ENCODE assay signal across 1 cellular context in genomic region chr9:128104171-128104618, GRCh38.
TF ChIP-seq lines count a peak whose summit lies in the region.

No MANE protein-coding gene starts in this region.

TF ChIP-seq in HepG2, 621 proteins besides CTCF, POLR2A, EP300 and RAD21 (continued from another document):
- TF ChIP-seq, protein P1, sequence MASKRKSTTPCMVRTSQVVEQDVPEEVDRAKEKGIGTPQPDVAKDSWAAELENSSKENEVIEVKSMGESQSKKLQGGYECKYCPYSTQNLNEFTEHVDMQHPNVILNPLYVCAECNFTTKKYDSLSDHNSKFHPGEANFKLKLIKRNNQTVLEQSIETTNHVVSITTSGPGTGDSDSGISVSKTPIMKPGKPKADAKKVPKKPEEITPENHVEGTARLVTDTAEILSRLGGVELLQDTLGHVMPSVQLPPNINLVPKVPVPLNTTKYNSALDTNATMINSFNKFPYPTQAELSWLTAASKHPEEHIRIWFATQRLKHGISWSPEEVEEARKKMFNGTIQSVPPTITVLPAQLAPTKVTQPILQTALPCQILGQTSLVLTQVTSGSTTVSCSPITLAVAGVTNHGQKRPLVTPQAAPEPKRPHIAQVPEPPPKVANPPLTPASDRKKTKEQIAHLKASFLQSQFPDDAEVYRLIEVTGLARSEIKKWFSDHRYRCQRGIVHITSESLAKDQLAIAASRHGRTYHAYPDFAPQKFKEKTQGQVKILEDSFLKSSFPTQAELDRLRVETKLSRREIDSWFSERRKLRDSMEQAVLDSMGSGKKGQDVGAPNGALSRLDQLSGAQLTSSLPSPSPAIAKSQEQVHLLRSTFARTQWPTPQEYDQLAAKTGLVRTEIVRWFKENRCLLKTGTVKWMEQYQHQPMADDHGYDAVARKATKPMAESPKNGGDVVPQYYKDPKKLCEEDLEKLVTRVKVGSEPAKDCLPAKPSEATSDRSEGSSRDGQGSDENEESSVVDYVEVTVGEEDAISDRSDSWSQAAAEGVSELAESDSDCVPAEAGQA (IDR thresholded peaks at IDR 0.05; ENCODE audit: low read depth): no peak
- TF ChIP-seq, protein P1 (CRISPR knock-in tag; IDR thresholded peaks at IDR 0.05; ENCODE audit: borderline replicate concordance): no peak
- TF ChIP-seq CCDC6 (CRISPR knock-in tag; IDR thresholded peaks at IDR 0.05): 0 out of 2 replicates have a peak, but pooled peaks have one; percentile 47
TF ChIP-seq in HepG2: peak in this region for 183.
